ENCODE assay signal across 12 cellular contexts in genomic region chr6:127290391-127290963, GRCh38. TPM values are rescaled to one million over a fixed set of nuclear protein-coding genes. Genes with fewer than 3 reads are reported as not detected.
DNase-seq lines count a peak whose midpoint lies in the region; ATAC-seq and TF ChIP-seq lines count a peak whose summit lies in the region.
"Had no signal": no experiment of that assay in that cellular context is flagged by ENCODE, and none has a peak within 500 bp of the region (broad histone marks: within the 10 kb centered on the region; RNA-seq: fewer than 3 reads in every experiment).

No MANE protein-coding gene starts in this region.

- H3K4me1 ChIP-seq in Karpas-422 (ENCODE audit: low read length) (no peaks in the 10 kb centered on the region), suprapubic skin (no peaks in the 10 kb centered on the region)

- H3K9ac ChIP-seq in Karpas-422 (ENCODE audit: low read length) = no peak overlapping the region

- ATAC-seq in activated CD8-positive, alpha-beta T cell treated with anti-CD3 and anti-CD28 coated beads for 36 hours = no peak
- ATAC-seq in activated CD8-positive, alpha-beta T cell treated with anti-CD3 and anti-CD28 coated beads, Interleukin-2, amount 10 ng/mL, durations not matched to agents 7 days and 5 days = no peak
- peak; percentile 36 for ATAC-seq in HG02884 (IDR thresholded peaks at IDR 0.05; ENCODE audit: unreplicated experiment)
- no peak for ATAC-seq in stimulated activated memory B cell treated with anti-CD40 and anti-IgM and Interleukin-4, amounts not matched to agents 10 μg/mL and 1 μg/mL and 100 μg/mL, for 72 hours

- intact Hi-C loops in activated CD8-positive, alpha-beta T cell treated with anti-CD3 and anti-CD28 coated beads for 36 hours (cut with micrococcal nuclease) = no loop called here
- intact Hi-C loops in activated T-helper 2 cell treated with anti-CD3 and anti-CD28 coated beads, Interferon-gamma antibody, Interleukin-2, Interleukin-4, amounts not matched to agents 10 μg/mL and 5 μg/mL and 100 μg/mL, durations not matched to agents 14 hours and 24 hours and 36 hours (cut with micrococcal nuclease) = loop anchor here (2.0 kb wide), 1 partner anchor 24 kb away; the partner anchor contains the start of gene RNF146

- no peaks in the 10 kb centered on the region for H3K9me2 ChIP-seq in Karpas-422 (replicated peaks; ENCODE audit: insufficient read depth, low read length)

- H3K4me1 Mint-ChIP-seq in activated CD8-positive, alpha-beta T cell treated with anti-CD3 and anti-CD28 coated beads for 36 hours (ENCODE audit: low read depth) = peaks cover 44% of the 10 kb centered on the region
- H3K4me1 Mint-ChIP-seq in activated CD8-positive, alpha-beta T cell treated with anti-CD3 and anti-CD28 coated beads, Interleukin-2, amount 10 ng/mL, durations not matched to agents 7 days and 5 days (ENCODE audit: low read depth) = peaks cover 13% of the 10 kb centered on the region
- H3K4me1 Mint-ChIP-seq in activated T-helper 2 cell treated with anti-CD3 and anti-CD28 coated beads, Interferon-gamma antibody, Interleukin-2, Interleukin-4, amounts not matched to agents 10 μg/mL and 5 μg/mL and 100 μg/mL, durations not matched to agents 14 hours and 24 hours and 36 hours (ENCODE audit: low read depth) = peaks cover 40% of the 10 kb centered on the region
- H3K4me1 Mint-ChIP-seq in stimulated activated memory B cell treated with anti-CD40 and anti-IgM and Interleukin-4, amounts not matched to agents 10 μg/mL and 1 μg/mL and 100 μg/mL, for 72 hours = peaks cover 34% of the 10 kb centered on the region

- no peaks in the 10 kb centered on the region for H3K9me3 ChIP-seq in Karpas-422 (ENCODE audit: low read length)
- H3K9me3 ChIP-seq in suprapubic skin = no peaks in the 10 kb centered on the region

- H3K27ac ChIP-seq in Karpas-422 (ENCODE audit: low read length) (no peak overlapping the region), suprapubic skin (no peak overlapping the region)
- H3K27ac ChIP-seq: PC-9 had no signal

- H3K4me3 Mint-ChIP-seq in activated CD8-positive, alpha-beta T cell treated with anti-CD3 and anti-CD28 coated beads for 36 hours = no peak overlapping the region
- no peak overlapping the region for H3K4me3 Mint-ChIP-seq in activated CD8-positive, alpha-beta T cell treated with anti-CD3 and anti-CD28 coated beads, Interleukin-2, amount 10 ng/mL, durations not matched to agents 7 days and 5 days
- H3K4me3 Mint-ChIP-seq in activated T-helper 2 cell treated with anti-CD3 and anti-CD28 coated beads, Interferon-gamma antibody, Interleukin-2, Interleukin-4, amounts not matched to agents 10 μg/mL and 5 μg/mL and 100 μg/mL, durations not matched to agents 14 hours and 24 hours and 36 hours (ENCODE audit: low read depth) = peak overlapping the region; percentile 5
- H3K4me3 Mint-ChIP-seq in stimulated activated memory B cell treated with anti-CD40 and anti-IgM and Interleukin-4, amounts not matched to agents 10 μg/mL and 1 μg/mL and 100 μg/mL, for 72 hours = peak overlapping the region; percentile 56

- peaks cover 67% of the 10 kb centered on the region for H3K79me2 ChIP-seq in Karpas-422 (ENCODE audit: low read length)

- peaks cover 54% of the 10 kb centered on the region for H3K36me3 ChIP-seq in Karpas-422 (ENCODE audit: insufficient read depth, low read length)
- H3K36me3 ChIP-seq in suprapubic skin = peaks cover 24% of the 10 kb centered on the region

- H3K27me3 Mint-ChIP-seq in activated CD8-positive, alpha-beta T cell treated with anti-CD3 and anti-CD28 coated beads for 36 hours = no peaks in the 10 kb centered on the region
- no peaks in the 10 kb centered on the region for H3K27me3 Mint-ChIP-seq in activated CD8-positive, alpha-beta T cell treated with anti-CD3 and anti-CD28 coated beads, Interleukin-2, amount 10 ng/mL, durations not matched to agents 7 days and 5 days (ENCODE audit: low read depth)
- H3K27me3 Mint-ChIP-seq in activated T-helper 2 cell treated with anti-CD3 and anti-CD28 coated beads, Interferon-gamma antibody, Interleukin-2, Interleukin-4, amounts not matched to agents 10 μg/mL and 5 μg/mL and 100 μg/mL, durations not matched to agents 14 hours and 24 hours and 36 hours (ENCODE audit: low read depth) = no peaks in the 10 kb centered on the region
- no peaks in the 10 kb centered on the region for H3K27me3 Mint-ChIP-seq in stimulated activated memory B cell treated with anti-CD40 and anti-IgM and Interleukin-4, amounts not matched to agents 10 μg/mL and 1 μg/mL and 100 μg/mL, for 72 hours

- H3K27ac Mint-ChIP-seq in activated CD8-positive, alpha-beta T cell treated with anti-CD3 and anti-CD28 coated beads for 36 hours = peak overlapping the region; percentile 22
- H3K27ac Mint-ChIP-seq in activated CD8-positive, alpha-beta T cell treated with anti-CD3 and anti-CD28 coated beads, Interleukin-2, amount 10 ng/mL, durations not matched to agents 7 days and 5 days = no peak overlapping the region
- peak overlapping the region; percentile 48 for H3K27ac Mint-ChIP-seq in activated T-helper 2 cell treated with anti-CD3 and anti-CD28 coated beads, Interferon-gamma antibody, Interleukin-2, Interleukin-4, amounts not matched to agents 10 μg/mL and 5 μg/mL and 100 μg/mL, durations not matched to agents 14 hours and 24 hours and 36 hours
- peak overlapping the region; percentile 84 for H3K27ac Mint-ChIP-seq in stimulated activated memory B cell treated with anti-CD40 and anti-IgM and Interleukin-4, amounts not matched to agents 10 μg/mL and 1 μg/mL and 100 μg/mL, for 72 hours

- no peak overlapping the region for H3K4me2 ChIP-seq in Karpas-422 (ENCODE audit: low read depth, low read length, poor library complexity, severe bottlenecking)
- H3K4me2 ChIP-seq: PC-9 had no signal

- no peak for TF ChIP-seq POLR2A in suprapubic skin (IDR thresholded peaks at IDR 0.05)

- CTCF ChIA-PET in activated CD8-positive, alpha-beta T cell treated with anti-CD3 and anti-CD28 coated beads for 36 hours (lab: Charles Lee) = interaction anchor here (1.5 to 3.7 kb wide), 8 partner anchors 10 to 226 kb away, joined by 4 to 18 read pairs (median 6); partner anchors contain the start of genes ECHDC1 and RNF146
- CTCF ChIA-PET in activated CD8-positive, alpha-beta T cell treated with anti-CD3 and anti-CD28 coated beads, Interleukin-2, amount 10 ng/mL, durations not matched to agents 7 days and 5 days (lab: Charles Lee) = interaction anchor here (0.6 to 3.6 kb wide), 7 partner anchors 11 to 249 kb away, joined by 3 to 24 read pairs (median 4); partner anchors contain the start of gene RNF146

- no peaks in the 10 kb centered on the region for H4K20me1 ChIP-seq in Karpas-422 (ENCODE audit: insufficient read depth, low read depth, low read length)

- H3K36me3 Mint-ChIP-seq in activated CD8-positive, alpha-beta T cell treated with anti-CD3 and anti-CD28 coated beads for 36 hours (ENCODE audit: low read depth) = peaks cover 45% of the 10 kb centered on the region
- H3K36me3 Mint-ChIP-seq in activated CD8-positive, alpha-beta T cell treated with anti-CD3 and anti-CD28 coated beads, Interleukin-2, amount 10 ng/mL, durations not matched to agents 7 days and 5 days (ENCODE audit: low read depth) = peaks cover 56% of the 10 kb centered on the region
- peaks cover 75% of the 10 kb centered on the region for H3K36me3 Mint-ChIP-seq in activated T-helper 2 cell treated with anti-CD3 and anti-CD28 coated beads, Interferon-gamma antibody, Interleukin-2, Interleukin-4, amounts not matched to agents 10 μg/mL and 5 μg/mL and 100 μg/mL, durations not matched to agents 14 hours and 24 hours and 36 hours (ENCODE audit: low read depth)
- H3K36me3 Mint-ChIP-seq in stimulated activated memory B cell treated with anti-CD40 and anti-IgM and Interleukin-4, amounts not matched to agents 10 μg/mL and 1 μg/mL and 100 μg/mL, for 72 hours = peaks cover 48% of the 10 kb centered on the region

- H3K4me3 ChIP-seq in Karpas-422 (ENCODE audit: low read length) = no peak overlapping the region
- H3K4me3 ChIP-seq in suprapubic skin = no peak overlapping the region
- H3K4me3 ChIP-seq: PC-9 had no signal

- 75% methylated on average over 2 of the region's 2 CpGs for WGBS in suprapubic skin

- TF ChIP-seq EP300 in suprapubic skin (IDR thresholded peaks at IDR 0.05) = no peak

- DNase-seq in activated CD8-positive, alpha-beta T cell treated with anti-CD3 and anti-CD28 coated beads for 36 hours = no peak
- no peak for DNase-seq in activated CD8-positive, alpha-beta T cell treated with anti-CD3 and anti-CD28 coated beads, Interleukin-2, amount 10 ng/mL, durations not matched to agents 7 days and 5 days
- DNase-seq in activated T-helper 2 cell treated with anti-CD3 and anti-CD28 coated beads, Interferon-gamma antibody, Interleukin-2, Interleukin-4, amounts not matched to agents 10 μg/mL and 5 μg/mL and 100 μg/mL, durations not matched to agents 14 hours and 24 hours and 36 hours (ENCODE audit: low spot score) = no peak
- DNase-seq in NCI-H1048 (lab: John Stamatoyannopoulos, UW) (no peak), Karpas-422 (no peak), suprapubic skin (ENCODE audit: low spot score in 2 of 2) (no peak)
- DNase-seq: GDM1; NCI-H1694 treated with DMSO at 0.1 percent for 48 hours; PC-9; stimulated activated CD4-positive, alpha-beta T cell treated with anti-CD3 and anti-CD28 coated beads, Interleukin-2, amount 100 ng/mL, for 24 hours had no signal

- peaks cover 2% of the 10 kb centered on the region for H3K9me3 Mint-ChIP-seq in activated CD8-positive, alpha-beta T cell treated with anti-CD3 and anti-CD28 coated beads for 36 hours
- H3K9me3 Mint-ChIP-seq in activated CD8-positive, alpha-beta T cell treated with anti-CD3 and anti-CD28 coated beads, Interleukin-2, amount 10 ng/mL, durations not matched to agents 7 days and 5 days (ENCODE audit: insufficient read depth) = no peaks in the 10 kb centered on the region
- no peaks in the 10 kb centered on the region for H3K9me3 Mint-ChIP-seq in activated T-helper 2 cell treated with anti-CD3 and anti-CD28 coated beads, Interferon-gamma antibody, Interleukin-2, Interleukin-4, amounts not matched to agents 10 μg/mL and 5 μg/mL and 100 μg/mL, durations not matched to agents 14 hours and 24 hours and 36 hours
- no peaks in the 10 kb centered on the region for H3K9me3 Mint-ChIP-seq in stimulated activated memory B cell treated with anti-CD40 and anti-IgM and Interleukin-4, amounts not matched to agents 10 μg/mL and 1 μg/mL and 100 μg/mL, for 72 hours

- no peak overlapping the region for H2AFZ ChIP-seq in Karpas-422 (ENCODE audit: low read length)
- H2AFZ ChIP-seq: PC-9 had no signal

- POLR2A ChIA-PET in activated CD8-positive, alpha-beta T cell treated with anti-CD3 and anti-CD28 coated beads for 36 hours (lab: Charles Lee) = no interaction called here
- POLR2A ChIA-PET in activated CD8-positive, alpha-beta T cell treated with anti-CD3 and anti-CD28 coated beads, Interleukin-2, amount 10 ng/mL, durations not matched to agents 7 days and 5 days (lab: Charles Lee) = no interaction called here

- H3K27me3 ChIP-seq in Karpas-422 (ENCODE audit: low read length) (no peaks in the 10 kb centered on the region), suprapubic skin (no peaks in the 10 kb centered on the region)

- TF ChIP-seq CTCF in activated CD8-positive, alpha-beta T cell treated with anti-CD3 and anti-CD28 coated beads for 36 hours (IDR thresholded peaks at IDR 0.05) = no peak
- TF ChIP-seq CTCF in suprapubic skin (IDR thresholded peaks at IDR 0.05) = no peak

RNA-seq across cellular contexts. Expression of gene RNF146, which starts 23.8 kb away (rescaled TPM):
- total RNA-seq in activated CD8-positive, alpha-beta T cell treated with anti-CD3 and anti-CD28 coated beads for 36 hours = 10 to 100 TPM; 12.5 to 13.2 TPM
- 10 to 100 TPM; 14.7 to 18.0 TPM for total RNA-seq in activated CD8-positive, alpha-beta T cell treated with anti-CD3 and anti-CD28 coated beads, Interleukin-2, amount 10 ng/mL, durations not matched to agents 7 days and 5 days
- total RNA-seq in activated T-helper 2 cell treated with anti-CD3 and anti-CD28 coated beads, Interferon-gamma antibody, Interleukin-2, Interleukin-4, amounts not matched to agents 10 μg/mL and 5 μg/mL and 100 μg/mL, durations not matched to agents 14 hours and 24 hours and 36 hours = 18.7 and 19.1 TPM in 2 replicates
- total RNA-seq in Karpas-422 (2014; rRNA removed; shearing (Covaris generic); ENCODE audit: low replicate concordance) = 35.7 and 50.1 TPM in 2 replicates
- total RNA-seq in suprapubic skin = 10 to 100 TPM; 18.6 to 54.6 (median 27.0) TPM

RNA-seq across cellular contexts. Expression of gene ECHDC1, which starts 52.9 kb away (rescaled TPM):
- 10 to 100 TPM; 50.2 to 51.1 TPM for total RNA-seq in activated CD8-positive, alpha-beta T cell treated with anti-CD3 and anti-CD28 coated beads for 36 hours
- 10 to 100 TPM; 44.0 to 47.1 TPM for total RNA-seq in activated CD8-positive, alpha-beta T cell treated with anti-CD3 and anti-CD28 coated beads, Interleukin-2, amount 10 ng/mL, durations not matched to agents 7 days and 5 days
- total RNA-seq in activated T-helper 2 cell treated with anti-CD3 and anti-CD28 coated beads, Interferon-gamma antibody, Interleukin-2, Interleukin-4, amounts not matched to agents 10 μg/mL and 5 μg/mL and 100 μg/mL, durations not matched to agents 14 hours and 24 hours and 36 hours = 60.9 and 61.6 TPM in 2 replicates
- total RNA-seq in Karpas-422 (2014; rRNA removed; shearing (Covaris generic); ENCODE audit: low replicate concordance) = 62.5 and 111 TPM in 2 replicates
- 10 to 100 TPM; 23.9 to 42.6 (median 38.0) TPM for total RNA-seq in suprapubic skin

Comparison
In these comparisons a context has a peak if more than half of its experiments do, and no peak if none do; other contexts are left out.
1. H3K4me3 Mint-ChIP-seq: peak in activated T-helper 2 cell treated with anti-CD3 and anti-CD28 coated beads, Interferon-gamma antibody, Interleukin-2, Interleukin-4, amounts not matched to agents 10 μg/mL and 5 μg/mL and 100 μg/mL, durations not matched to agents 14 hours and 24 hours and 36 hours (single experiment) and stimulated activated memory B cell treated with anti-CD40 and anti-IgM and Interleukin-4, amounts not matched to agents 10 μg/mL and 1 μg/mL and 100 μg/mL, for 72 hours (single experiment); none in activated CD8-positive, alpha-beta T cell treated with anti-CD3 and anti-CD28 coated beads for 36 hours (single experiment) and activated CD8-positive, alpha-beta T cell treated with anti-CD3 and anti-CD28 coated beads, Interleukin-2, amount 10 ng/mL, durations not matched to agents 7 days and 5 days (single experiment).